In the genomic region with DNA sequence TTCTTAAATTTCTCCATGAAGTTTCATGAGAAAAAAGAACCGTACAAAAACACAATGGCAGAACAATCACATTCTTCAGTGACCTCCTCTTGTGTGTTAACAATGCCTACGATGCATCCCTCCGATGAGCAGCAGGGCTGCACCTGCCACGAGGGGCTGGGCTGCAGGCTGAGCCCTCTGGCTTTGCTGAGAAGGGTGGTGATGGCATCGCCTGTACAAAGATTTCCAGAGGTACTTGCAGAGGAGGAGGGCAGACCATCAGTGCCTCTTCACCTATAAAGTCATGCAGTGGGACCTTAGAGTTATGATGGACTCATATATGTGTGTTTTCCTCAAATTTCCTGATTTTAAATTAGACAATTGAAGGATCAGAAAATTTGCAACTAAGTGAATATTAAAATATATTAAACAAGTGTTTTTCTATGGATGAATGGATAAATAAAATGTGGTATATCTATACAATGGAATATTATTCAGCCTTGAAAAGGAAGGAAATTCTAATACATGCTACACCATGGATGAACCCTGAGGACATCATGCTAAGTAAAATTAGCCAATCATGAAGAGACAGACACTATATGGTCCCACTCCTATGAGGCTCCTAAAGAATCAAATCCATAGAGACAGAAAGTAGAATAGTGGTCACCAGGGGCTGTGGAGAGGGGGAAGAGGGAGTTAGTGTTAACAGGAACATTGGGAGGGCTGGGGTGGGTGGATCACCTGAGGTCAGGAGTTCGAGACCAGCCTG, we compare ENCODE assay signal across 20 cellular contexts.
"Had no signal": no experiment of that assay in that cellular context is flagged by ENCODE, and none has a peak within 500 bp of the region (broad histone marks: within the 10 kb centered on the region; RNA-seq: fewer than 3 reads in every experiment).

No MANE protein-coding gene starts in this region.

- H3K4me3 ChIP-seq: SJCRH30 had no signal

- H3K27ac ChIP-seq: SJCRH30 had no signal

- DNase-seq: Karpas-422, KG1, MM.1S, NCI-H1092 treated with DMSO at 0.1 percent for 48 hours, NCI-H1436, NCI-H187, NCI-H2029, NCI-H2081 treated with DMSO at 0.1 percent for 48 hours, NCI-H2171, NCI-H226, NCI-H446, NCI-H510A, NCI-H524 treated with DMSO at 0.1 percent for 48 hours, NCI-H69, NCI-H774, RPMI8226, SHP77, SJCRH30, T-helper 1 cell had no signal

- FAIRE-seq: RCC 7860 had no signal

- H3K27me3 ChIP-seq: SJCRH30 had no signal

- H3K36me3 ChIP-seq: SJCRH30 had no signal
